8 cellular contexts compared by ENCODE assay signal in genomic region chr1:94039514-94039870, GRCh38.
DNase-seq lines count a peak whose midpoint lies in the region; ATAC-seq and TF ChIP-seq lines count a peak whose summit lies in the region.

No MANE protein-coding gene starts in this region.

- H3K36me3 ChIP-seq in DND-41 (ENCODE audit: insufficient read depth, low read length) (no peaks in the 10 kb centered on the region), SJCRH30 (no peaks in the 10 kb centered on the region)

- intact Hi-C loops in left ventricle myocardium superior (cut with micrococcal nuclease), result no loop called here

- H4K20me1 ChIP-seq in DND-41 (ENCODE audit: insufficient read depth, low read length), result no peaks in the 10 kb centered on the region

- no peaks in the 10 kb centered on the region for H3K27me3 ChIP-seq in DND-41 (ENCODE audit: insufficient read depth, low read length, poor library complexity)
- no peaks in the 10 kb centered on the region; the same call in 1 of the 2 replicates for H3K27me3 ChIP-seq in SJCRH30

- H2AFZ ChIP-seq in DND-41 (ENCODE audit: low read depth, low read length), result no peak overlapping the region

- peak; percentile 82 for TF ChIP-seq RAD21 in Ishikawa (IDR thresholded peaks at IDR 0.05; ENCODE audit: low read depth)

- H3K4me3 Mint-ChIP-seq in activated naive CD8-positive, alpha-beta T cell treated with anti-CD3 and anti-CD28 coated beads, Interleukin-2, amount 50 U/mL, for 24 hours, result no peak overlapping the region

- H3K4me1 ChIP-seq in DND-41 (ENCODE audit: insufficient read depth, low read length) (peaks cover 6% of the 10 kb centered on the region; the same call in 1 of the 2 replicates), SJCRH30 (peaks cover 12% of the 10 kb centered on the region; the same call in 1 of the 2 replicates)

- peak; percentile 73 for DNase-seq in DND-41
- peak; percentile 77 to 89 for DNase-seq in SJCRH30
- DNase-seq in activated naive CD8-positive, alpha-beta T cell treated with anti-CD3 and anti-CD28 coated beads, Interleukin-2, amount 50 U/mL, for 24 hours, result peak; percentile 67
- DNase-seq in left ventricle myocardium superior, result peak; percentile 83
- no peak for DNase-seq in retinal pigment epithelial cell (ENCODE audit: low read depth)

- ATAC-seq in DND-41 (ENCODE audit: insufficient read depth, low read depth) (peak; percentile 82), left ventricle myocardium superior (peak; percentile 42), GM21528 (IDR thresholded peaks at IDR 0.05; ENCODE audit: low FRiP score, unreplicated experiment) (no peak), GM19397 (IDR thresholded peaks at IDR 0.05; ENCODE audit: unreplicated experiment) (no peak)
- no peak for ATAC-seq in activated naive CD8-positive, alpha-beta T cell treated with anti-CD3 and anti-CD28 coated beads, Interleukin-2, amount 50 U/mL, for 24 hours

- H3K4me2 ChIP-seq in DND-41 (ENCODE audit: insufficient read depth, low read length), result no peak overlapping the region

- H3K27ac ChIP-seq in DND-41 (ENCODE audit: low read length) (no peak overlapping the region), SJCRH30 (no peak overlapping the region)

- TF ChIP-seq EP300 in Ishikawa (IDR thresholded peaks at IDR 0.05; ENCODE audit: borderline replicate concordance), result no peak

- no peaks in the 10 kb centered on the region for H3K36me3 Mint-ChIP-seq in activated naive CD8-positive, alpha-beta T cell treated with anti-CD3 and anti-CD28 coated beads, Interleukin-2, amount 50 U/mL, for 24 hours (ENCODE audit: low read depth)

- no peaks in the 10 kb centered on the region for H3K79me2 ChIP-seq in DND-41 (ENCODE audit: insufficient read depth, low read length)

- H3K9me3 Mint-ChIP-seq in activated naive CD8-positive, alpha-beta T cell treated with anti-CD3 and anti-CD28 coated beads, Interleukin-2, amount 50 U/mL, for 24 hours, result no peaks in the 10 kb centered on the region

- H3K9ac ChIP-seq in DND-41 (ENCODE audit: low read depth, low read length), result no peak overlapping the region

- H3K9me3 ChIP-seq in DND-41 (ENCODE audit: insufficient read depth, low read length, severe bottlenecking) (no peaks in the 10 kb centered on the region), SJCRH30 (replicated peaks) (no peaks in the 10 kb centered on the region)

- H3K27me3 Mint-ChIP-seq in activated naive CD8-positive, alpha-beta T cell treated with anti-CD3 and anti-CD28 coated beads, Interleukin-2, amount 50 U/mL, for 24 hours, result peaks cover 36% of the 10 kb centered on the region

- H3K27ac Mint-ChIP-seq in activated naive CD8-positive, alpha-beta T cell treated with anti-CD3 and anti-CD28 coated beads, Interleukin-2, amount 50 U/mL, for 24 hours, result no peak overlapping the region

- H3K4me3 ChIP-seq in DND-41 (ENCODE audit: low read depth in 1 of 2, low read length in 2 of 2) (no peak overlapping the region), SJCRH30 (no peak overlapping the region), retinal pigment epithelial cell (ENCODE audit: low read length) (no peak overlapping the region)

- TF ChIP-seq CTCF in DND-41 (IDR thresholded peaks at IDR 0.05; ENCODE audit: borderline replicate concordance, extremely low read depth, low read length, poor library complexity, severe bottlenecking) (peak; percentile 97), retinal pigment epithelial cell (conservative IDR thresholded peaks at IDR 0.05; ENCODE audit: low read depth, low read length) (peak; percentile 92)

- H3K4me1 Mint-ChIP-seq in activated naive CD8-positive, alpha-beta T cell treated with anti-CD3 and anti-CD28 coated beads, Interleukin-2, amount 50 U/mL, for 24 hours, result peaks cover 2% of the 10 kb centered on the region

TF ChIP-seq in Ishikawa, 13 proteins besides CTCF, POLR2A, EP300 and RAD21:
- TF ChIP-seq TEAD4 (IDR thresholded peaks at IDR 0.05), result peak; percentile 42; the same call in 1 of the 2 replicates
- no peak for TF ChIP-seq TCF12 (IDR thresholded peaks at IDR 0.05; ENCODE audit: low read depth)
- TF ChIP-seq NFIC (IDR thresholded peaks at IDR 0.05), result peak; percentile 39; the same call in 1 of the 2 replicates

Comparison
In these comparisons a context has a peak if more than half of its experiments do, and no peak if none do; other contexts are left out.
1. ATAC-seq: peak in DND-41 (single experiment) and left ventricle myocardium superior (single experiment); none in activated naive CD8-positive, alpha-beta T cell treated with anti-CD3 and anti-CD28 coated beads, Interleukin-2, amount 50 U/mL, for 24 hours (single experiment), GM21528 (single experiment) and GM19397 (single experiment).